ENCODE assay signal across 1 cellular context in the genomic region with DNA sequence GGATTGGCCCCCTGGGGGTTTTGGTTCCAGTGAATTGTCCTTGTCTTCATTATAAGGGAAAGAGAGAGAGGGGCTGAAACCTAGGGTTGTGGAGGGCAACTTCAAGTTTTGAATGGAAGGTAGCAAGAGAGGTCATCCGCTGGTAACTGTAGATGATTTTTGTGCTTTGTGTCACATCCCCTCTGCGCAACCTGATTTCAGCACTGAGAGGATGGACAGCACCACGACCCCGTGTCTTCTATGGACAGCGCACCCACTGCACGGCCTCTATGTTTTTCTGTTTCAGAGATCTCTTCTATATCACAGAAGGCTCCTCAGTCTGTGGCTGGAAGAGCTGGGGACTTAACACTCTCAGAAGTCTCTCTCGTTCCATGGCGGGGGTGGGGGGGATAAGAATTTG.
TF ChIP-seq lines count a peak whose summit lies in the region.

No MANE protein-coding gene starts in this region.

TF ChIP-seq in GM12878, 131 proteins besides CTCF, POLR2A, EP300 and RAD21:
- TF ChIP-seq REST (IDR thresholded peaks at IDR 0.05; ENCODE audit: low read depth, low read length) (peak; percentile 90), SRF (IDR thresholded peaks at IDR 0.05; ENCODE audit: low read depth in 2 of 2, low read length in 2 of 2) (no peak), SIN3A (IDR thresholded peaks at IDR 0.05; ENCODE audit: low read depth, low read length) (no peak), RBBP5 (conservative IDR thresholded peaks at IDR 0.05) (no peak)
